8 cellular contexts compared by ENCODE assay signal in the genomic region with DNA sequence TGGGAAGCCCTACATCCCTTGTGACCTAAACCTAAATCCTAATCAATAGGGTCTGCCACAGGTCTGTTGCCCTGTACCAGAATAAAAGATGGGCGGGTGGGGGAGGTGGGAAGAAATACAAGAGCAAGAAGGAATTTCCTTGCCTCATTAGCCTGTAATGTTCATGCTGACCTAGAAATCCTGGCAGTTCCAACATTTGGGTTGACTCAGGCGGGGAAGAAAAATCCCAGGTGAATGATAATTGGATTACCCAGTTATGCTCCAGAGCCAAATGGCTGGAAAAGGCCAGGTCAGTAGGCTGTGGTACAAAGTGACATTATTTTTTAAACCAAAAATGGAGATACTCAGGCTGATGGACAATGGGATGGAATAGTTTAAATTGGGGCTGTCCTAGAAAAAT. TPM values are rescaled to one million over a fixed set of nuclear protein-coding genes. Genes with fewer than 3 reads are reported as not detected.
DNase-seq lines count a peak whose midpoint lies in the region; ATAC-seq and TF ChIP-seq lines count a peak whose summit lies in the region.

No MANE protein-coding gene starts in this region.

- H3K27me3 Mint-ChIP-seq in nephron progenitor cell (ENCODE audit: low read depth, poor library complexity): no peaks in the 10 kb centered on the region

- H3K36me3 ChIP-seq in BJ (ENCODE audit: control insufficient read depth, insufficient read depth, low read length): peaks cover 4% of the 10 kb centered on the region
- H3K36me3 ChIP-seq in colonic mucosa: no peaks in the 10 kb centered on the region

- peaks cover 39% of the 10 kb centered on the region for H3K36me3 Mint-ChIP-seq in nephron progenitor cell (ENCODE audit: low read depth)

- DNase-seq in BJ (ENCODE audit: low read depth) (no peak), M059J (ENCODE audit: low read depth) (peak; percentile 73), colonic mucosa (no peak), nephron progenitor cell (no peak)
- DNase-seq in activated CD8-positive, alpha-beta memory T cell treated with anti-CD3 and anti-CD28 coated beads for 24 hours: no peak

- H3K27ac ChIP-seq in colonic mucosa: peak overlapping the region; percentile 95

- peaks cover 87% of the 10 kb centered on the region for H3K4me1 Mint-ChIP-seq in nephron progenitor cell

- H3K4me1 ChIP-seq in colonic mucosa: peaks cover 17% of the 10 kb centered on the region

- peak overlapping the region; percentile 56 for H3K27ac Mint-ChIP-seq in nephron progenitor cell

- H3K9me3 Mint-ChIP-seq in nephron progenitor cell: no peaks in the 10 kb centered on the region

- H3K27me3 ChIP-seq in BJ (ENCODE audit: control insufficient read depth, insufficient read depth, low read length): no peaks in the 10 kb centered on the region
- no peaks in the 10 kb centered on the region for H3K27me3 ChIP-seq in colonic mucosa

- H3K4me3 Mint-ChIP-seq in nephron progenitor cell: peak overlapping the region; percentile 93

- ATAC-seq in HG02678 (IDR thresholded peaks at IDR 0.05; ENCODE audit: unreplicated experiment) (no peak), HG03342 (IDR thresholded peaks at IDR 0.05; ENCODE audit: unreplicated experiment) (no peak), HG03025 (IDR thresholded peaks at IDR 0.05; ENCODE audit: low FRiP score, unreplicated experiment) (no peak)

- TF ChIP-seq CTCF in BJ (IDR thresholded peaks at IDR 0.05; ENCODE audit: insufficient read depth, low read depth, low read length): no peak
- TF ChIP-seq CTCF in colonic mucosa (IDR thresholded peaks at IDR 0.05): no peak
- TF ChIP-seq CTCF in nephron progenitor cell (IDR thresholded peaks at IDR 0.05): no peak

- POLR2A ChIA-PET in BJ (lab: Charles Lee): no interaction called here

- intact Hi-C loops in colonic mucosa (cut with DNase I): no loop called here

- CTCF ChIA-PET in BJ (lab: Yijun Ruan, JAX): interaction anchor here (0.8 to 1.8 kb wide), 4 partner anchors 9 to 53 kb away, joined by 3 to 5 read pairs (median 4); no protein-coding TSS in a partner anchor

- no peaks in the 10 kb centered on the region for H3K9me3 ChIP-seq in colonic mucosa

- peak overlapping the region; percentile 82 for H3K4me3 ChIP-seq in BJ (ENCODE audit: low read depth, low read length)
- H3K4me3 ChIP-seq in colonic mucosa: peak overlapping the region; percentile 66

- H3K9ac ChIP-seq in colonic mucosa (ENCODE audit: low read depth in 2 of 2, low read length in 2 of 2): peak overlapping the region; percentile 86 to 91

RNA-seq across cellular contexts. Expression of a gene that starts 27.3 kb away (rescaled TPM):
- not detected in 2 replicates for polyA plus RNA-seq in BJ (2011; rRNA removed)
- polyA minus RNA-seq in BJ (2011; rRNA and poly(A)+ RNA removed): not detected in 2 replicates
- not detected in 2 replicates for total RNA-seq in M059J (2014; rRNA removed; shearing (Covaris generic))
- total RNA-seq in colonic mucosa: not detected
